8 cellular contexts compared by ENCODE assay signal in genomic region chr2:100104718-100105677, GRCh38. TPM values are rescaled to one million over a fixed set of nuclear protein-coding genes. Genes with fewer than 3 reads are reported as not detected.
A peak's percentile ranks its signal among the peaks of the same experiment; 100 is the strongest.
DNase-seq lines count a peak whose midpoint lies in the region; TF ChIP-seq lines count a peak whose summit lies in the region.

No MANE protein-coding gene starts in this region.

- H3K9me3 ChIP-seq in Caco-2: no peaks in the 10 kb centered on the region
- no peaks in the 10 kb centered on the region for H3K9me3 ChIP-seq in hepatocyte (ENCODE audit: low read depth)

- H3K36me3 Mint-ChIP-seq in Caco-2 (ENCODE audit: insufficient read depth, unreplicated experiment): no peaks in the 10 kb centered on the region
- peaks cover 2% of the 10 kb centered on the region for H3K36me3 Mint-ChIP-seq in IgD-negative memory B cell
- H3K36me3 Mint-ChIP-seq in activated naive CD8-positive, alpha-beta T cell treated with anti-CD3 and anti-CD28 coated beads for 36 hours: no peaks in the 10 kb centered on the region

- no peaks in the 10 kb centered on the region for H3K4me1 ChIP-seq in Caco-2
- H3K4me1 ChIP-seq in hepatocyte (ENCODE audit: insufficient read depth): peaks cover 17% of the 10 kb centered on the region

- no TSS peak for BruUV-seq in Caco-2 (replicated peaks; lab: Mats Ljungman, UMichigan)

- no peaks in the 10 kb centered on the region for H4K20me1 ChIP-seq in hepatocyte (ENCODE audit: insufficient read depth, poor library complexity, severe bottlenecking)

- H3K4me3 ChIP-seq in Caco-2 (ENCODE audit: low read depth, low read length) (no peak overlapping the region; the same call in 1 of the 2 replicates), hepatocyte (peak overlapping the region; percentile 77), skeletal muscle cell (ENCODE audit: low read depth, low read length) (peak overlapping the region; percentile 58)

- peak overlapping the region; percentile 95 for H3K4me2 ChIP-seq in hepatocyte

- no peaks in the 10 kb centered on the region for H3K9me2 ChIP-seq in hepatocyte (replicated peaks; ENCODE audit: insufficient read depth)

- CTCF ChIA-PET in Caco-2 (lab: Charles Lee): no interaction called here

- no peaks in the 10 kb centered on the region for H3K36me3 ChIP-seq in Caco-2 (ENCODE audit: control insufficient read depth, insufficient read depth, low read length)
- H3K36me3 ChIP-seq in hepatocyte (replicated peaks; ENCODE audit: insufficient read depth, low read depth): no peaks in the 10 kb centered on the region

- no peak overlapping the region for H3K27ac Mint-ChIP-seq in Caco-2 (ENCODE audit: unreplicated experiment)
- peak overlapping the region; percentile 87 to 92 (median 87) for H3K27ac Mint-ChIP-seq in IgD-negative memory B cell
- H3K27ac Mint-ChIP-seq in activated naive CD8-positive, alpha-beta T cell treated with anti-CD3 and anti-CD28 coated beads for 36 hours: no peak overlapping the region

- DNase-seq in Caco-2 (peak in 1 of 2 experiments; percentile 12), hepatocyte (ENCODE audit: low spot score) (peak; percentile 64), skeletal muscle cell (ENCODE audit: low read depth) (no peak), SW480 (ENCODE audit: low spot score) (no peak), occipital lobe (lab: John Stamatoyannopoulos, UW) (no peak)
- DNase-seq in activated naive CD8-positive, alpha-beta T cell treated with anti-CD3 and anti-CD28 coated beads for 36 hours: peak; percentile 26
- no peak for DNase-seq in effector CD8-positive, alpha-beta T cell (lab: John Stamatoyannopoulos, UW)

- peak overlapping the region; percentile 37 for H3K27ac ChIP-seq in hepatocyte

- H3K27me3 Mint-ChIP-seq in Caco-2 (ENCODE audit: insufficient read depth, unreplicated experiment) (peaks cover 24% of the 10 kb centered on the region), IgD-negative memory B cell (peaks cover 2% of the 10 kb centered on the region)
- H3K27me3 Mint-ChIP-seq in activated naive CD8-positive, alpha-beta T cell treated with anti-CD3 and anti-CD28 coated beads for 36 hours: peaks cover 34% of the 10 kb centered on the region

- no peaks in the 10 kb centered on the region for H3K4me1 Mint-ChIP-seq in Caco-2 (ENCODE audit: low read depth, unreplicated experiment)
- peaks cover 26 to 40% (median 27%) of the 10 kb centered on the region in 3 donors for H3K4me1 Mint-ChIP-seq in IgD-negative memory B cell
- H3K4me1 Mint-ChIP-seq in activated naive CD8-positive, alpha-beta T cell treated with anti-CD3 and anti-CD28 coated beads for 36 hours: peaks cover 4% of the 10 kb centered on the region

- H3K27me3 ChIP-seq in Caco-2 (replicated peaks; ENCODE audit: control insufficient read depth, insufficient read depth, low read length) (peaks cover 5% of the 10 kb centered on the region), hepatocyte (peaks cover 29% of the 10 kb centered on the region)

- 3% methylated on average over 48 of the region's 119 CpGs for WGBS in hepatocyte (ENCODE audit: low lambda C conversion rate, missing lambda C conversion rate)

- POLR2A ChIA-PET in Caco-2 (lab: Charles Lee): no interaction called here

- no peaks in the 10 kb centered on the region for H3K9me3 Mint-ChIP-seq in Caco-2 (ENCODE audit: unreplicated experiment)
- no peaks in the 10 kb centered on the region for H3K9me3 Mint-ChIP-seq in IgD-negative memory B cell
- no peaks in the 10 kb centered on the region for H3K9me3 Mint-ChIP-seq in activated naive CD8-positive, alpha-beta T cell treated with anti-CD3 and anti-CD28 coated beads for 36 hours

- H3K4me3 Mint-ChIP-seq in Caco-2 (ENCODE audit: unreplicated experiment) (peak overlapping the region; percentile 61), IgD-negative memory B cell (peak overlapping the region; percentile 87 to 96 (median 95))
- H3K4me3 Mint-ChIP-seq in activated naive CD8-positive, alpha-beta T cell treated with anti-CD3 and anti-CD28 coated beads for 36 hours: peak overlapping the region; percentile 65

- no peaks in the 10 kb centered on the region for H3K79me2 ChIP-seq in hepatocyte

- TF ChIP-seq CTCF in Caco-2 (IDR thresholded peaks at IDR 0.05; ENCODE audit: insufficient read depth in 1 of 2, low read depth in 1 of 2, low read length in 1 of 2, severe bottlenecking in 1 of 2, unreplicated experiment in 1 of 2) (no peak), hepatocyte (IDR thresholded peaks at IDR 0.05; ENCODE audit: poor library complexity) (no peak)

- intact Hi-C loops in Caco-2 (cut with micrococcal nuclease; ENCODE audit: unreplicated experiment): no loop called here

- peak overlapping the region; percentile 81 for H2AFZ ChIP-seq in hepatocyte

RNA-seq across cellular contexts. Expression of gene AFF3, which starts 37.4 kb away (rescaled TPM):
- total RNA-seq in Caco-2 (2022) (0.05 and 0.19 TPM in 2 replicates), hepatocyte (5.2 and 7.3 TPM in 2 replicates), occipital lobe (105 TPM)
- polyA plus RNA-seq in IgD-negative memory B cell (85.9 TPM), hepatocyte (5.9 and 7.8 TPM in 2 replicates)
- total RNA-seq in activated naive CD8-positive, alpha-beta T cell treated with anti-CD3 and anti-CD28 coated beads for 36 hours: 1 to 10 TPM; 2.6 to 2.9 TPM

Comparison
In these comparisons a context has a peak if more than half of its experiments do, and no peak if none do; other contexts are left out.
1. DNase-seq: peak in activated naive CD8-positive, alpha-beta T cell treated with anti-CD3 and anti-CD28 coated beads for 36 hours (single experiment) and hepatocyte (single experiment); none in skeletal muscle cell (single experiment), SW480 (single experiment), occipital lobe (single experiment) and effector CD8-positive, alpha-beta T cell (single experiment).
2. H3K27ac Mint-ChIP-seq: peak in IgD-negative memory B cell (3 of 3); none in Caco-2 (single experiment) and activated naive CD8-positive, alpha-beta T cell treated with anti-CD3 and anti-CD28 coated beads for 36 hours (single experiment).
3. RNA of gene AFF3, which starts 37.4 kb away (total RNA-seq): 105 TPM in occipital lobe (single experiment); 5.2 to 7.3 TPM in hepatocyte, 2.6 to 2.9 TPM in activated naive CD8-positive, alpha-beta T cell treated with anti-CD3 and anti-CD28 coated beads for 36 hours and 0.05 to 0.19 TPM in Caco-2; every median in the first group is over 10 times any median in the second.
4. Peak in every context shown above with its lines, with median percentiles within 50 percentile points of each other: H3K4me3 Mint-ChIP-seq.